1 cellular context compared by ENCODE assay signal in the genomic region with DNA sequence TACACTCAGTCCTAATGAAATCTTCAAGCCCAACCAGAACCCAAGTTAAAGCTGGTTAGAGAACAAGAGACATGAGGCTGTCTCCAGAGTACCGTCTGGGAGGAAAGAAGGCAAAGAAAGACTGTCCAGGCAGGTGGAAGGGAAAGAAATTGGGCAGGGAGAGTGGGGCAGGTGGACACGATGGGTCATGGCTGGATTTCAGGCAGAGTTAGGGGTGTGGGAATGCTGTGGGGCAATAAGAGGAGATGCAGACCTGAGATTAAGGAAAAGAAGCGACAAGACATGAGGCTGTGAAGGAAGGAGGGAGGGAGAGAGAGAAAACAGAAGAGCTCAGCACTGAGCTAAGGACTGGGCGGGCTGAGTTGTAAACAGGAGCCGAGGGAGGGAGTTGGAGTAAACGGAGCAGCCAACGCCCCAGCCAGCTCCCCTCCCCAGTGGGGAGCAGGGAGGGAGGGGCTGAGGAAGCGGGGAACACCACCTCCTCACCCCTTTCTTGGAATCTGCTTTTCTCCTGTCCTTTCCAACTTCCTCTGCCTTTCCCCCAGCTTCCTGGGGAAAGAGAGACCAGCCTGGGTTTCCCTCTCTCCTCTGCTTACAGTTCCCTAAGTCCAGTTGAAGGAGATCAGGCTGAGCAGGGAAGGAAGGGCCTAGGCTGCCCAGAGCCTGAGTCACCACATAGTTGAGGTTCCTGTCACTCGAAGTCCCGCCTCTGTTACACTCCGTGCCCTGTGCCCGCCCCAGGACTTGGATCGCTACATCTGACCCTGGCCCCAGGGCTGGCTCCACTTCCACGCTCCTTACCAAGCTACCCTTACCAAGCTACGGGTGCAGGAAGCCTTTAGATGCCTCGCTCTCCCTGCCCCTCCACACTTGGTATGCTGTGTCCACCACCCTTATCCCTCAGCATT.
TF ChIP-seq lines count a peak whose summit lies in the region.

No MANE protein-coding gene starts in this region.

TF ChIP-seq in WTC11, 78 proteins besides CTCF, POLR2A, EP300 and RAD21 (continued from another document):
- no peak for TF ChIP-seq CDX4 (CRISPR knock-in tag; IDR thresholded peaks at IDR 0.05; ENCODE audit: borderline replicate concordance)
- TF ChIP-seq ATF1 (CRISPR knock-in tag; IDR thresholded peaks at IDR 0.05) = no peak
- no peak for TF ChIP-seq RELA (CRISPR knock-in tag; IDR thresholded peaks at IDR 0.05; ENCODE audit: borderline replicate concordance)
- TF ChIP-seq, protein P1, sequence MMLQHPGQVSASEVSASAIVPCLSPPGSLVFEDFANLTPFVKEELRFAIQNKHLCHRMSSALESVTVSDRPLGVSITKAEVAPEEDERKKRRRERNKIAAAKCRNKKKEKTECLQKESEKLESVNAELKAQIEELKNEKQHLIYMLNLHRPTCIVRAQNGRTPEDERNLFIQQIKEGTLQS (CRISPR knock-in tag; conservative IDR thresholded peaks at IDR 0.05) = no peak
- TF ChIP-seq CREB1 (CRISPR knock-in tag; IDR thresholded peaks at IDR 0.05) = no peak
- no peak for TF ChIP-seq ELF4 (CRISPR knock-in tag; IDR thresholded peaks at IDR 0.05; ENCODE audit: low read depth)
- TF ChIP-seq ZNF263 (CRISPR knock-in tag; IDR thresholded peaks at IDR 0.05; ENCODE audit: low read depth) = no peak
- no peak for TF ChIP-seq SMAD4 (CRISPR knock-in tag; IDR thresholded peaks at IDR 0.05)
- TF ChIP-seq, protein P2, sequence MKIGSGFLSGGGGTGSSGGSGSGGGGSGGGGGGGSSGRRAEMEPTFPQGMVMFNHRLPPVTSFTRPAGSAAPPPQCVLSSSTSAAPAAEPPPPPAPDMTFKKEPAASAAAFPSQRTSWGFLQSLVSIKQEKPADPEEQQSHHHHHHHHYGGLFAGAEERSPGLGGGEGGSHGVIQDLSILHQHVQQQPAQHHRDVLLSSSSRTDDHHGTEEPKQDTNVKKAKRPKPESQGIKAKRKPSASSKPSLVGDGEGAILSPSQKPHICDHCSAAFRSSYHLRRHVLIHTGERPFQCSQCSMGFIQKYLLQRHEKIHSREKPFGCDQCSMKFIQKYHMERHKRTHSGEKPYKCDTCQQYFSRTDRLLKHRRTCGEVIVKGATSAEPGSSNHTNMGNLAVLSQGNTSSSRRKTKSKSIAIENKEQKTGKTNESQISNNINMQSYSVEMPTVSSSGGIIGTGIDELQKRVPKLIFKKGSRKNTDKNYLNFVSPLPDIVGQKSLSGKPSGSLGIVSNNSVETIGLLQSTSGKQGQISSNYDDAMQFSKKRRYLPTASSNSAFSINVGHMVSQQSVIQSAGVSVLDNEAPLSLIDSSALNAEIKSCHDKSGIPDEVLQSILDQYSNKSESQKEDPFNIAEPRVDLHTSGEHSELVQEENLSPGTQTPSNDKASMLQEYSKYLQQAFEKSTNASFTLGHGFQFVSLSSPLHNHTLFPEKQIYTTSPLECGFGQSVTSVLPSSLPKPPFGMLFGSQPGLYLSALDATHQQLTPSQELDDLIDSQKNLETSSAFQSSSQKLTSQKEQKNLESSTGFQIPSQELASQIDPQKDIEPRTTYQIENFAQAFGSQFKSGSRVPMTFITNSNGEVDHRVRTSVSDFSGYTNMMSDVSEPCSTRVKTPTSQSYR (CRISPR knock-in tag; IDR thresholded peaks at IDR 0.05) = no peak
- TF ChIP-seq FOXJ3 (CRISPR knock-in tag; IDR thresholded peaks at IDR 0.05; ENCODE audit: borderline replicate concordance) = no peak
- peak; percentile 17; the same call in 1 of the 2 replicates for TF ChIP-seq EMX1 (CRISPR knock-in tag; IDR thresholded peaks at IDR 0.05)
- no peak for TF ChIP-seq HMGA2 (CRISPR knock-in tag; IDR thresholded peaks at IDR 0.05)
- TF ChIP-seq ETV6 (CRISPR knock-in tag; IDR thresholded peaks at IDR 0.05) = peak; percentile 17; the same call in 1 of the 2 replicates
- TF ChIP-seq, protein P3, sequence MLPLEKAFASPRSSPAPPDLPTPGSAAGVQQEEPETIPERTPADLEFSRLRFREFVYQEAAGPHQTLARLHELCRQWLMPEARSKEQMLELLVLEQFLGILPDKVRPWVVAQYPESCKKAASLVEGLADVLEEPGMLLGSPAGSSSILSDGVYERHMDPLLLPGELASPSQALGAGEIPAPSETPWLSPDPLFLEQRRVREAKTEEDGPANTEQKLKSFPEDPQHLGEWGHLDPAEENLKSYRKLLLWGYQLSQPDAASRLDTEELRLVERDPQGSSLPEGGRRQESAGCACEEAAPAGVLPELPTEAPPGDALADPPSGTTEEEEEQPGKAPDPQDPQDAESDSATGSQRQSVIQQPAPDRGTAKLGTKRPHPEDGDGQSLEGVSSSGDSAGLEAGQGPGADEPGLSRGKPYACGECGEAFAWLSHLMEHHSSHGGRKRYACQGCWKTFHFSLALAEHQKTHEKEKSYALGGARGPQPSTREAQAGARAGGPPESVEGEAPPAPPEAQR (CRISPR knock-in tag; IDR thresholded peaks at IDR 0.05) = no peak
- TF ChIP-seq ZBTB21 (CRISPR knock-in tag; IDR thresholded peaks at IDR 0.05; ENCODE audit: borderline replicate concordance) = no peak
- no peak for TF ChIP-seq USF1 (CRISPR knock-in tag; IDR thresholded peaks at IDR 0.05)
- TF ChIP-seq, protein P4, sequence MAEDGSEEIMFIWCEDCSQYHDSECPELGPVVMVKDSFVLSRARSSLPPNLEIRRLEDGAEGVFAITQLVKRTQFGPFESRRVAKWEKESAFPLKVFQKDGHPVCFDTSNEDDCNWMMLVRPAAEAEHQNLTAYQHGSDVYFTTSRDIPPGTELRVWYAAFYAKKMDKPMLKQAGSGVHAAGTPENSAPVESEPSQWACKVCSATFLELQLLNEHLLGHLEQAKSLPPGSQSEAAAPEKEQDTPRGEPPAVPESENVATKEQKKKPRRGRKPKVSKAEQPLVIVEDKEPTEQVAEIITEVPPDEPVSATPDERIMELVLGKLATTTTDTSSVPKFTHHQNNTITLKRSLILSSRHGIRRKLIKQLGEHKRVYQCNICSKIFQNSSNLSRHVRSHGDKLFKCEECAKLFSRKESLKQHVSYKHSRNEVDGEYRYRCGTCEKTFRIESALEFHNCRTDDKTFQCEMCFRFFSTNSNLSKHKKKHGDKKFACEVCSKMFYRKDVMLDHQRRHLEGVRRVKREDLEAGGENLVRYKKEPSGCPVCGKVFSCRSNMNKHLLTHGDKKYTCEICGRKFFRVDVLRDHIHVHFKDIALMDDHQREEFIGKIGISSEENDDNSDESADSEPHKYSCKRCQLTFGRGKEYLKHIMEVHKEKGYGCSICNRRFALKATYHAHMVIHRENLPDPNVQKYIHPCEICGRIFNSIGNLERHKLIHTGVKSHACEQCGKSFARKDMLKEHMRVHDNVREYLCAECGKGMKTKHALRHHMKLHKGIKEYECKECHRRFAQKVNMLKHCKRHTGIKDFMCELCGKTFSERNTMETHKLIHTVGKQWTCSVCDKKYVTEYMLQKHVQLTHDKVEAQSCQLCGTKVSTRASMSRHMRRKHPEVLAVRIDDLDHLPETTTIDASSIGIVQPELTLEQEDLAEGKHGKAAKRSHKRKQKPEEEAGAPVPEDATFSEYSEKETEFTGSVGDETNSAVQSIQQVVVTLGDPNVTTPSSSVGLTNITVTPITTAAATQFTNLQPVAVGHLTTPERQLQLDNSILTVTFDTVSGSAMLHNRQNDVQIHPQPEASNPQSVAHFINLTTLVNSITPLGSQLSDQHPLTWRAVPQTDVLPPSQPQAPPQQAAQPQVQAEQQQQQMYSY (CRISPR knock-in tag; IDR thresholded peaks at IDR 0.05) = peak; percentile 72
- TF ChIP-seq, protein P5, sequence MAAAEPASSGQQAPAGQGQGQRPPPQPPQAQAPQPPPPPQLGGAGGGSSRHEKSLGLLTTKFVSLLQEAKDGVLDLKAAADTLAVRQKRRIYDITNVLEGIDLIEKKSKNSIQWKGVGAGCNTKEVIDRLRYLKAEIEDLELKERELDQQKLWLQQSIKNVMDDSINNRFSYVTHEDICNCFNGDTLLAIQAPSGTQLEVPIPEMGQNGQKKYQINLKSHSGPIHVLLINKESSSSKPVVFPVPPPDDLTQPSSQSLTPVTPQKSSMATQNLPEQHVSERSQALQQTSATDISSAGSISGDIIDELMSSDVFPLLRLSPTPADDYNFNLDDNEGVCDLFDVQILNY (CRISPR knock-in tag; IDR thresholded peaks at IDR 0.05) = no peak
- no peak for TF ChIP-seq CBFB (CRISPR knock-in tag; IDR thresholded peaks at IDR 0.05; ENCODE audit: low read depth)
- TF ChIP-seq, protein P6, sequence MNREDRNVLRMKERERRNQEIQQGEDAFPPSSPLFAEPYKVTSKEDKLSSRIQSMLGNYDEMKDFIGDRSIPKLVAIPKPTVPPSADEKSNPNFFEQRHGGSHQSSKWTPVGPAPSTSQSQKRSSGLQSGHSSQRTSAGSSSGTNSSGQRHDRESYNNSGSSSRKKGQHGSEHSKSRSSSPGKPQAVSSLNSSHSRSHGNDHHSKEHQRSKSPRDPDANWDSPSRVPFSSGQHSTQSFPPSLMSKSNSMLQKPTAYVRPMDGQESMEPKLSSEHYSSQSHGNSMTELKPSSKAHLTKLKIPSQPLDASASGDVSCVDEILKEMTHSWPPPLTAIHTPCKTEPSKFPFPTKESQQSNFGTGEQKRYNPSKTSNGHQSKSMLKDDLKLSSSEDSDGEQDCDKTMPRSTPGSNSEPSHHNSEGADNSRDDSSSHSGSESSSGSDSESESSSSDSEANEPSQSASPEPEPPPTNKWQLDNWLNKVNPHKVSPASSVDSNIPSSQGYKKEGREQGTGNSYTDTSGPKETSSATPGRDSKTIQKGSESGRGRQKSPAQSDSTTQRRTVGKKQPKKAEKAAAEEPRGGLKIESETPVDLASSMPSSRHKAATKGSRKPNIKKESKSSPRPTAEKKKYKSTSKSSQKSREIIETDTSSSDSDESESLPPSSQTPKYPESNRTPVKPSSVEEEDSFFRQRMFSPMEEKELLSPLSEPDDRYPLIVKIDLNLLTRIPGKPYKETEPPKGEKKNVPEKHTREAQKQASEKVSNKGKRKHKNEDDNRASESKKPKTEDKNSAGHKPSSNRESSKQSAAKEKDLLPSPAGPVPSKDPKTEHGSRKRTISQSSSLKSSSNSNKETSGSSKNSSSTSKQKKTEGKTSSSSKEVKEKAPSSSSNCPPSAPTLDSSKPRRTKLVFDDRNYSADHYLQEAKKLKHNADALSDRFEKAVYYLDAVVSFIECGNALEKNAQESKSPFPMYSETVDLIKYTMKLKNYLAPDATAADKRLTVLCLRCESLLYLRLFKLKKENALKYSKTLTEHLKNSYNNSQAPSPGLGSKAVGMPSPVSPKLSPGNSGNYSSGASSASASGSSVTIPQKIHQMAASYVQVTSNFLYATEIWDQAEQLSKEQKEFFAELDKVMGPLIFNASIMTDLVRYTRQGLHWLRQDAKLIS (CRISPR knock-in tag; IDR thresholded peaks at IDR 0.05; ENCODE audit: borderline replicate concordance) = no peak
- peak; percentile 58; the same call in 1 of the 2 replicates for TF ChIP-seq SP1 (CRISPR knock-in tag; conservative IDR thresholded peaks at IDR 0.05)
- TF ChIP-seq ZNF121 (CRISPR knock-in tag; IDR thresholded peaks at IDR 0.05) = no peak
- TF ChIP-seq FOXP1 (CRISPR knock-in tag; IDR thresholded peaks at IDR 0.05; ENCODE audit: borderline replicate concordance) = peak; percentile 84
- TF ChIP-seq MYBL2 (CRISPR knock-in tag; IDR thresholded peaks at IDR 0.05) = no peak
- no peak for TF ChIP-seq ZNF396 (CRISPR knock-in tag; IDR thresholded peaks at IDR 0.05; ENCODE audit: borderline replicate concordance)
- TF ChIP-seq, protein P7, sequence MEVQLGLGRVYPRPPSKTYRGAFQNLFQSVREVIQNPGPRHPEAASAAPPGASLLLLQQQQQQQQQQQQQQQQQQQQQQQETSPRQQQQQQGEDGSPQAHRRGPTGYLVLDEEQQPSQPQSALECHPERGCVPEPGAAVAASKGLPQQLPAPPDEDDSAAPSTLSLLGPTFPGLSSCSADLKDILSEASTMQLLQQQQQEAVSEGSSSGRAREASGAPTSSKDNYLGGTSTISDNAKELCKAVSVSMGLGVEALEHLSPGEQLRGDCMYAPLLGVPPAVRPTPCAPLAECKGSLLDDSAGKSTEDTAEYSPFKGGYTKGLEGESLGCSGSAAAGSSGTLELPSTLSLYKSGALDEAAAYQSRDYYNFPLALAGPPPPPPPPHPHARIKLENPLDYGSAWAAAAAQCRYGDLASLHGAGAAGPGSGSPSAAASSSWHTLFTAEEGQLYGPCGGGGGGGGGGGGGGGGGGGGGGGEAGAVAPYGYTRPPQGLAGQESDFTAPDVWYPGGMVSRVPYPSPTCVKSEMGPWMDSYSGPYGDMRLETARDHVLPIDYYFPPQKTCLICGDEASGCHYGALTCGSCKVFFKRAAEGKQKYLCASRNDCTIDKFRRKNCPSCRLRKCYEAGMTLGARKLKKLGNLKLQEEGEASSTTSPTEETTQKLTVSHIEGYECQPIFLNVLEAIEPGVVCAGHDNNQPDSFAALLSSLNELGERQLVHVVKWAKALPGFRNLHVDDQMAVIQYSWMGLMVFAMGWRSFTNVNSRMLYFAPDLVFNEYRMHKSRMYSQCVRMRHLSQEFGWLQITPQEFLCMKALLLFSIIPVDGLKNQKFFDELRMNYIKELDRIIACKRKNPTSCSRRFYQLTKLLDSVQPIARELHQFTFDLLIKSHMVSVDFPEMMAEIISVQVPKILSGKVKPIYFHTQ (CRISPR knock-in tag; IDR thresholded peaks at IDR 0.05) = no peak
